Comparison of ENCODE assay signal across 10 cellular contexts in the genomic region with DNA sequence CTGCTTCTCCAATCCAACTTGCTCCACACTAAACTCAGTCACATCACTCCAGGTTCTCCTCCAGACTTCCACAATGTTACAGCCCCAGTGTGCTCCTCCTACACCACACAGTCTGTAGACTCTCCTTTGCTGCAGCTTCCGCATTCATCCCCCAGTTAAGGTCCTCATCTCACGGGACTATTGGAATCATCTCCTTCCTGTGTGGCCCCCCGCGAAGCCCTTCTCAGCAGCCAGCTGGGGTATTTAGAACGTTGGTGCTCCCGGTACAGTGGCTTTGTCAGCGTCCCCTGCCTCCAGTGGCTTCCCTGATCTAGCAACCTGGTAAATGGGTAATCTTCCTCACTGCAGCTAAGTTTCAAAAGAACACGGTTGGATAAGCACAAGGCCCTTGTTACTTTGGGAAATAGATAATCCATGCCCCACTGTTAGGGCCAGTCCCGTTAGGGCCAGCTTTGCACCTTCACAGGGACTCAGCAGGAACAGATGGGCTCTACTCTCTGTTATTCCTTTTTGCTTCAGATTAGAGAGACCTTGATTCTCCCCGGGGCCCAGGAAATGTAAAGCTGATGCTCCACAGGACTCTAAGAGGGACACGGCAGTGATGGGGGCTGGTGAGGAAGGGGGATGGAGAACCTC. TPM values are rescaled to one million over a fixed set of nuclear protein-coding genes. Genes with fewer than 3 reads are reported as not detected.
A peak's percentile ranks its signal among the peaks of the same experiment; 100 is the strongest.
DNase-seq lines count a peak whose midpoint lies in the region; TF ChIP-seq lines count a peak whose summit lies in the region.
"Had no signal": no experiment of that assay in that cellular context is flagged by ENCODE, and none has a peak within 500 bp of the region (broad histone marks: within the 10 kb centered on the region; RNA-seq: fewer than 3 reads in every experiment).

No MANE protein-coding gene starts in this region.

- H3K36me3 ChIP-seq in mesendoderm (ENCODE audit: control insufficient read depth, insufficient read depth, low read length): no peaks in the 10 kb centered on the region
- H3K36me3 ChIP-seq in tibial artery: no peaks in the 10 kb centered on the region

- H3K27ac ChIP-seq in coronary artery: peak overlapping the region in 1 of 2 donors; percentile 49
- no peak overlapping the region for H3K27ac ChIP-seq in mesendoderm (ENCODE audit: low read depth, low read length)
- no peak overlapping the region for H3K27ac ChIP-seq in tibial artery

- no CpG with 5 or more reads among the region's 11 CpGs for WGBS in mesendoderm (ENCODE audit: extremely low coverage, insufficient coverage, low lambda C conversion rate)

- H3K4me3 ChIP-seq in coronary artery (peak overlapping the region; percentile 72), mesendoderm (ENCODE audit: low read length) (no peak overlapping the region), tibial artery (peak overlapping the region; percentile 33 to 48)

- H3K4me2 ChIP-seq in mesendoderm (ENCODE audit: low read length): peak overlapping the region; percentile 17

- no peak overlapping the region for H2BK5ac ChIP-seq in mesendoderm (ENCODE audit: low read length)

- TF ChIP-seq CTCF in coronary artery (IDR thresholded peaks at IDR 0.05) (no peak), tibial artery (IDR thresholded peaks at IDR 0.05) (no peak)

- intact Hi-C loops in tibial artery (cut with DNase I; ENCODE audit: low total_unique reads): no loop called here

- no peak overlapping the region for H4K5ac ChIP-seq in mesendoderm (ENCODE audit: low read length)

- peak overlapping the region; percentile 27 for H2AK5ac ChIP-seq in mesendoderm (ENCODE audit: low read length)

- H3K18ac ChIP-seq in mesendoderm (ENCODE audit: low read length): peak overlapping the region; percentile 43

- H3K9me3 ChIP-seq in tibial artery: no peaks in the 10 kb centered on the region

- H3K23ac ChIP-seq in mesendoderm (ENCODE audit: low read length): no peak overlapping the region

- H3K79me1 ChIP-seq in mesendoderm (ENCODE audit: low read length): no peaks in the 10 kb centered on the region

- H2BK120ac ChIP-seq in mesendoderm (ENCODE audit: low read depth, low read length): no peak overlapping the region

- H3K27me3 ChIP-seq in mesendoderm (ENCODE audit: insufficient read depth, low read length, poor library complexity): no peaks in the 10 kb centered on the region
- peaks cover 0 to 40% of the 10 kb centered on the region in 2 donors for H3K27me3 ChIP-seq in tibial artery

- peak overlapping the region; percentile 84 for H3K56ac ChIP-seq in mesendoderm (ENCODE audit: low read length)

- peak overlapping the region; percentile 66 for H3K9ac ChIP-seq in mesendoderm (ENCODE audit: low read length)

- H4K8ac ChIP-seq in mesendoderm (ENCODE audit: low read depth, low read length): no peak overlapping the region

- H3K4me1 ChIP-seq in mesendoderm (ENCODE audit: control insufficient read depth, low read depth, low read length): peaks cover 3% of the 10 kb centered on the region
- peaks cover 0 to 12% (median 9%) of the 10 kb centered on the region in 4 donors for H3K4me1 ChIP-seq in tibial artery

- no peak overlapping the region for H3K4ac ChIP-seq in mesendoderm (ENCODE audit: low read depth, low read length)

- H3K79me2 ChIP-seq in mesendoderm (ENCODE audit: control insufficient read depth, insufficient read depth, low read length): no peaks in the 10 kb centered on the region

- no peak overlapping the region for H2BK15ac ChIP-seq in mesendoderm (replicated peaks; ENCODE audit: low read depth)

- DNase-seq in NCI-H2171 treated with DMSO at 0.1 percent for 48 hours (lab: John Stamatoyannopoulos, UW) (peak; percentile 47), NCI-H2171 (lab: John Stamatoyannopoulos, UW) (no peak), coronary artery (ENCODE audit: low spot score) (peak; percentile 45), mesendoderm (peak; percentile 62), tibial artery (peak in 1 of 2 donors; percentile 9), DMS153 treated with DMSO at 0.1 percent for 48 hours (lab: John Stamatoyannopoulos, UW; ENCODE audit: unreplicated experiment) (no peak), NCI-H2196 (lab: John Stamatoyannopoulos, UW; ENCODE audit: unreplicated experiment) (no peak), COLO829 (ENCODE audit: low spot score) (no peak)
- DNase-seq: 8988T, SHP77 treated with DMSO at 0.1 percent for 48 hours had no signal

RNA-seq across cellular contexts. Expression of a gene that starts 0.8 kb away (rescaled TPM):
- polyA plus RNA-seq in mesendoderm (2013, experiment 1 of 2): 0.76 TPM
- 0.53 TPM for polyA plus RNA-seq in mesendoderm (2013, experiment 2 of 2)

Comparison
In these comparisons a context has a peak if more than half of its experiments do, and no peak if none do; other contexts are left out.
1. DNase-seq: peak in NCI-H2171 treated with DMSO at 0.1 percent for 48 hours (single experiment), coronary artery (single experiment) and mesendoderm (single experiment); none in NCI-H2171 (single experiment), DMS153 treated with DMSO at 0.1 percent for 48 hours (single experiment), NCI-H2196 (single experiment) and COLO829 (single experiment).